19 cellular contexts compared by ENCODE assay signal in the genomic region with DNA sequence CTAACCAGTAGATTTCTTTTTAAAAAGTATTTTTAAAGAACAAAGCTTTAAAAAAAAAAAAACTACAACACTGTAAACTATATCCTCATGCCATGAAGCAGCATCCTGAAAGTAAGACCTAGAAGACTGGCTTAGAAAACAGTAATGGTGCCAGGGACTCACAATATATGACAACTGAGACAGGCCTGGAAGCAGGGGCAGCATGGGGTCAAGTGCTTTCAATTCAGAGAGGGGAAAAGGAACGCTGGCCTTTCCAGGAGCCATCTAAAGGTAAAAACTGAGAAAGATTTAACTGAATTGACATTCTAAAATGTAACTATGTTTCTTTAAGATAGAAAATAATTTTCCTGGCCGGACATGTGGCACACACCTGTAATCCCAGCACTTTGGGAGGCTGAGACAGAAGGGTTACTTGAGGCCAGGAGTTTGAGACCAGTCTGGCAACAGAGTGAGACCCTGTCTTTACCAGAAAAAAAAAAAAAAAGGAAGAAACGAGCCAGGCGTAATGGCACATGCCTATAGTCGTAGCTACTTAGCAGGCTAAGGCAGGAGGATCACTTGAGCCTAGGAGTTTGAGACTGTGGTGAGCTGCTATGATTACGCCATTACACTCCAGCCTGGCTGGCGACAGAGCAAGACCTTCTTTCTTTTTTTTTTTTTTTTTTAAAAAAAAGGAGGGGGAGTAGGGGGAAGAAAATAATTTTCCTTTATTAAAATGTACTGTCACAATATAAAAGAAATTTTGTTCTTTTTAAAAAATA. TPM values are rescaled to one million over a fixed set of nuclear protein-coding genes. Genes with fewer than 3 reads are reported as not detected.
DNase-seq lines count a peak whose midpoint lies in the region; ATAC-seq and TF ChIP-seq lines count a peak whose summit lies in the region.
"Had no signal": no experiment of that assay in that cellular context is flagged by ENCODE, and none has a peak within 500 bp of the region (broad histone marks: within the 10 kb centered on the region; RNA-seq: fewer than 3 reads in every experiment).

No MANE protein-coding gene starts in this region.

- H3K4ac ChIP-seq in mesenchymal stem cell (ENCODE audit: low read depth in 1 of 2, low read length in 2 of 2), result no peak overlapping the region

- H3K18ac ChIP-seq in mesenchymal stem cell (ENCODE audit: low read depth in 1 of 2, low read length in 2 of 2), result no peak overlapping the region

- intact Hi-C loops in MCF 10A (cut with micrococcal nuclease) (no loop called here), breast epithelium (cut with DNase I; ENCODE audit: low total_unique reads) (no loop called here), head of caudate nucleus (cut with DNase I) (loop anchor here (5.0 kb wide), 1 partner anchor 147 kb away; no protein-coding TSS in a partner anchor)

- H3K9me3 ChIP-seq in breast epithelium (no peaks in the 10 kb centered on the region), SK-N-MC (ENCODE audit: low read depth, low read length) (no peaks in the 10 kb centered on the region), mesenchymal stem cell (ENCODE audit: control insufficient read depth, low read length) (no peaks in the 10 kb centered on the region)
- H3K9me3 ChIP-seq: lower lobe of right lung, uterus had no signal

- H3K4me3 ChIP-seq in breast epithelium (no peak overlapping the region), SK-N-MC (no peak overlapping the region), mesenchymal stem cell (ENCODE audit: insufficient read depth in 1 of 2, low read depth in 1 of 2, low read length in 2 of 2) (no peak overlapping the region), coronary artery (no peak overlapping the region)
- H3K4me3 ChIP-seq: lower lobe of right lung, uterus had no signal

- no peaks in the 10 kb centered on the region for H3K9me3 Mint-ChIP-seq in MCF 10A (ENCODE audit: unreplicated experiment)
- H3K9me3 Mint-ChIP-seq: IgD-negative memory B cell; stimulated activated naive CD8-positive, alpha-beta T cell treated with anti-CD3 and anti-CD28 coated beads, Interleukin-15, Interleukin-2, amounts not matched to agents 100 ng/mL and 50 ng/mL, for 24 hours had no signal

- H3K9ac ChIP-seq in SK-N-MC (ENCODE audit: insufficient read length) (no peak overlapping the region), mesenchymal stem cell (ENCODE audit: low read length) (no peak overlapping the region)

- no peak overlapping the region for H3K23ac ChIP-seq in mesenchymal stem cell (ENCODE audit: low read length in 2 of 2)

- no TSS peak for BruUV-seq in MCF 10A (replicated peaks; lab: Mats Ljungman, UMichigan)

- H2BK12ac ChIP-seq in mesenchymal stem cell (ENCODE audit: low read length in 2 of 2), result no peak overlapping the region

- H2BK15ac ChIP-seq in mesenchymal stem cell (ENCODE audit: low read depth, poor library complexity, severe bottlenecking), result no peak overlapping the region

- no peak overlapping the region for H4K91ac ChIP-seq in mesenchymal stem cell (ENCODE audit: low read length)

- POLR2A ChIA-PET in MCF 10A (lab: Yijun Ruan, JAX), result interaction anchor here (1.1 to 1.4 kb wide), 2 partner anchors 16 to 136 kb away, joined by 3 read pairs; no protein-coding TSS in a partner anchor

- no peak overlapping the region for H3K4me2 ChIP-seq in mesenchymal stem cell (ENCODE audit: low read length, poor library complexity, severe bottlenecking)

- H2BK5ac ChIP-seq in mesenchymal stem cell (ENCODE audit: low read depth, low read length, poor library complexity, severe bottlenecking), result no peak overlapping the region

- H3K36me3 ChIP-seq in breast epithelium, result no peaks in the 10 kb centered on the region
- no peaks in the 10 kb centered on the region; the same call in 1 of the 2 replicates for H3K36me3 ChIP-seq in SK-N-MC (ENCODE audit: insufficient read depth, low read length)
- peaks cover 10 to 27% of the 10 kb centered on the region in 2 experiments for H3K36me3 ChIP-seq in mesenchymal stem cell (ENCODE audit: control insufficient read depth in 1 of 2, insufficient read depth in 2 of 2, low read depth in 1 of 2, low read length in 2 of 2)
- H3K36me3 ChIP-seq: uterus had no signal

- no peaks in the 10 kb centered on the region for H3K4me1 Mint-ChIP-seq in MCF 10A (ENCODE audit: insufficient read depth, unreplicated experiment)

- 70% methylated on average over 6 of the region's 7 CpGs for WGBS in mesenchymal stem cell

- CTCF ChIA-PET in MCF 10A (lab: Yijun Ruan, JAX), result interaction anchor here (0.6 to 7.0 kb wide), 4 partner anchors 12 to 559 kb away, joined by 3 to 84 read pairs (median 4); no protein-coding TSS in a partner anchor

- no peak overlapping the region for H2AFZ ChIP-seq in mesenchymal stem cell (ENCODE audit: low read depth, low read length)

- H3K4me3 Mint-ChIP-seq in MCF 10A (ENCODE audit: unreplicated experiment), result no peak overlapping the region
- H3K4me3 Mint-ChIP-seq: IgD-negative memory B cell; stimulated activated naive CD8-positive, alpha-beta T cell treated with anti-CD3 and anti-CD28 coated beads, Interleukin-15, Interleukin-2, amounts not matched to agents 100 ng/mL and 50 ng/mL, for 24 hours had no signal

- H2BK120ac ChIP-seq in mesenchymal stem cell (ENCODE audit: low read depth, low read length), result no peak overlapping the region

- H3K27ac ChIP-seq in breast epithelium (no peak overlapping the region), SK-N-MC (0 out of 2 replicates have a peak overlapping the region, but pooled peaks have one; percentile 29), mesenchymal stem cell (ENCODE audit: low read length, poor library complexity, severe bottlenecking) (no peak overlapping the region), coronary artery (no peak overlapping the region)
- H3K27ac ChIP-seq: lower lobe of right lung had no signal

- H3K27me3 Mint-ChIP-seq in MCF 10A (ENCODE audit: insufficient read depth, unreplicated experiment), result no peaks in the 10 kb centered on the region
- H3K27me3 Mint-ChIP-seq: IgD-negative memory B cell; stimulated activated naive CD8-positive, alpha-beta T cell treated with anti-CD3 and anti-CD28 coated beads, Interleukin-15, Interleukin-2, amounts not matched to agents 100 ng/mL and 50 ng/mL, for 24 hours had no signal

- TF ChIP-seq POLR2A in breast epithelium (IDR thresholded peaks at IDR 0.05), result no peak

- peaks cover 43% of the 10 kb centered on the region for H3K36me3 Mint-ChIP-seq in MCF 10A (ENCODE audit: insufficient read depth, unreplicated experiment)

- ATAC-seq in GM19035 (IDR thresholded peaks at IDR 0.05; ENCODE audit: unreplicated experiment) (no peak), GM21737 (IDR thresholded peaks at IDR 0.05; ENCODE audit: unreplicated experiment) (no peak)
- ATAC-seq: lower lobe of right lung had no signal

- peaks cover 7% of the 10 kb centered on the region for H3K79me1 ChIP-seq in mesenchymal stem cell (replicated peaks; ENCODE audit: low read length, poor library complexity, severe bottlenecking)

- no peak overlapping the region for H2AK5ac ChIP-seq in mesenchymal stem cell (ENCODE audit: low read length, severe bottlenecking)

- no peak overlapping the region for H4K8ac ChIP-seq in mesenchymal stem cell (ENCODE audit: low read length)

- no peak for TF ChIP-seq CTCF in MCF 10A (IDR thresholded peaks at IDR 0.05; ENCODE audit: unreplicated experiment)
- TF ChIP-seq CTCF in breast epithelium (IDR thresholded peaks at IDR 0.05), result no peak
- TF ChIP-seq CTCF in coronary artery (IDR thresholded peaks at IDR 0.05), result no peak

- H3K27ac Mint-ChIP-seq in MCF 10A (ENCODE audit: low read depth, unreplicated experiment), result peak overlapping the region; percentile 63
- H3K27ac Mint-ChIP-seq: stimulated activated naive CD8-positive, alpha-beta T cell treated with anti-CD3 and anti-CD28 coated beads, Interleukin-15, Interleukin-2, amounts not matched to agents 100 ng/mL and 50 ng/mL, for 24 hours had no signal

- H3K14ac ChIP-seq in mesenchymal stem cell (ENCODE audit: low read length in 2 of 2), result no peak overlapping the region

- H3K4me1 ChIP-seq in breast epithelium (no peaks in the 10 kb centered on the region), mesenchymal stem cell (ENCODE audit: control insufficient read depth, insufficient read depth, low read depth, low read length) (peaks cover 1% of the 10 kb centered on the region)
- H3K4me1 ChIP-seq: uterus had no signal

- H3K27me3 ChIP-seq in breast epithelium, result no peaks in the 10 kb centered on the region
- no peaks in the 10 kb centered on the region for H3K27me3 ChIP-seq in mesenchymal stem cell (ENCODE audit: control insufficient read depth in 1 of 2, insufficient read depth in 1 of 2, low read length in 2 of 2)
- H3K27me3 ChIP-seq: uterus had no signal

- DNase-seq in MCF 10A (ENCODE audit: unreplicated experiment) (no peak), breast epithelium (ENCODE audit: low spot score in 2 of 2) (no peak), SK-N-MC (ENCODE audit: low read depth, low spot score) (no peak), mesenchymal stem cell (peak; percentile 41), coronary artery (ENCODE audit: low spot score) (no peak), head of caudate nucleus (no peak)
- DNase-seq: activated CD4-positive, CD25-positive, alpha-beta regulatory T cell; activated effector memory CD4-positive, alpha-beta T cell treated with Interleukin-2 at 50 U/mL for 16 hours; anterior cingulate cortex; lower lobe of right lung; NCI-H146; NCI-H510A; retina; stimulated activated CD4-positive, alpha-beta T cell treated with anti-CD3 and anti-CD28 coated beads, Interleukin-15, amount 100 ng/mL, for 24 hours; uterus had no signal

RNA-seq across cellular contexts. Expression of a gene that starts 54.1 kb away (rescaled TPM):
- total RNA-seq in MCF 10A (2022), result 11.5 and 17.7 TPM in 2 replicates
- total RNA-seq in breast epithelium, result 10 to 100 TPM; 10.8 to 16.0 (median 11.5) TPM
- polyA plus RNA-seq in mesenchymal stem cell (2013, experiment 1 of 2), result 12.8 TPM
- polyA plus RNA-seq in mesenchymal stem cell (2013, experiment 2 of 2), result 13.7 TPM
